Comparison of ENCODE assay signal across 1 cellular context in the genomic region with DNA sequence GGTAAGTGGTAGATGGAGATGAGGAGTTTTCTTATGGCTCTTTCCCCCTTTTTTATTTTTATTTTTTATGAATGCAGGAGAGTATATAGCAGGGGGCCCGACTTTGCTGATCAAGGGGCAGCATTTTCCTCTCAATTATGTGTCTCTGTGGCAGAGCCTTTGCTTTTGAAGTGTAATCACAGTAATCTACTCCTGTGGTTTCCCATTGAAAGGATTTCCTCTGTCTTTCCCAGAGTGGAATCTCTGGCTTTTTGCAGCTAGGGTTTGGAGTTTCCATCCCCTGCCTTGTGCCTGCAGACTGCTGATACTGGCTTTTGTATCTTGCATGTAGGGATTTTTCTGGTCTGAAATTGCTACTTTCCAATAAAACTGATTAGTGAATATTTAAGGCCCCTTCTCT.
TF ChIP-seq lines count a peak whose summit lies in the region.

No MANE protein-coding gene starts in this region.

TF ChIP-seq in K562, 482 proteins besides CTCF, POLR2A, EP300 and RAD21:
- TF ChIP-seq, protein P1, sequence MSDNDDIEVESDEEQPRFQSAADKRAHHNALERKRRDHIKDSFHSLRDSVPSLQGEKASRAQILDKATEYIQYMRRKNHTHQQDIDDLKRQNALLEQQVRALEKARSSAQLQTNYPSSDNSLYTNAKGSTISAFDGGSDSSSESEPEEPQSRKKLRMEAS (CRISPR knock-in tag; IDR thresholded peaks at IDR 0.05), result no peak
- 0 out of 2 replicates have a peak, but pooled peaks have one; percentile 34 for TF ChIP-seq PML (IDR thresholded peaks at IDR 0.05; ENCODE audit: low read length)
